9 cellular contexts compared by ENCODE assay signal in genomic region chr4:110085131-110085530, GRCh38.
DNase-seq lines count a peak whose midpoint lies in the region; ATAC-seq and TF ChIP-seq lines count a peak whose summit lies in the region.
"Had no signal": no experiment of that assay in that cellular context is flagged by ENCODE, and none has a peak within 500 bp of the region (broad histone marks: within the 10 kb centered on the region; RNA-seq: fewer than 3 reads in every experiment).

No MANE protein-coding gene starts in this region.

- ATAC-seq in GM18870 (IDR thresholded peaks at IDR 0.05; ENCODE audit: unreplicated experiment) (no peak), HG03196 (IDR thresholded peaks at IDR 0.05; ENCODE audit: unreplicated experiment) (no peak)

- H3K27ac ChIP-seq in 22Rv1: peak overlapping the region; percentile 32; the same call in 1 of the 2 replicates
- H3K27ac ChIP-seq in brain microvascular endothelial cell: no peak overlapping the region
- H3K27ac ChIP-seq: suprapubic skin had no signal

- no peaks in the 10 kb centered on the region for H3K36me3 ChIP-seq in brain microvascular endothelial cell (replicated peaks)
- H3K36me3 ChIP-seq: suprapubic skin had no signal

- no peaks in the 10 kb centered on the region for H3K27me3 ChIP-seq in brain microvascular endothelial cell (replicated peaks)
- H3K27me3 ChIP-seq: suprapubic skin had no signal

- DNase-seq in EL (peak; percentile 26), NAMALWA (ENCODE audit: low spot score) (peak; percentile 30), brain microvascular endothelial cell (peak; percentile 45), HuH-7.5 (ENCODE audit: low spot score) (no peak), NCI-H128 (lab: John Stamatoyannopoulos, UW; ENCODE audit: unreplicated experiment) (no peak)

- no peak for TF ChIP-seq CTCF in 22Rv1 (IDR thresholded peaks at IDR 0.05)
- TF ChIP-seq CTCF in brain microvascular endothelial cell (IDR thresholded peaks at IDR 0.05; ENCODE audit: low read depth, low read length, missing control alignments): no peak

- in situ Hi-C loops in brain microvascular endothelial cell (cut with HindIII; ENCODE audit: low pct_ligation_motif_present, low sequenced_read_pairs): no loop called here

- no peak overlapping the region for H3K4me3 ChIP-seq in brain microvascular endothelial cell (ENCODE audit: low read depth, low read length)
- H3K4me3 ChIP-seq: suprapubic skin had no signal

Comparison
In these comparisons a context has a peak if more than half of its experiments do, and no peak if none do; other contexts are left out.
1. DNase-seq: peak in EL (single experiment), NAMALWA (single experiment) and brain microvascular endothelial cell (single experiment); none in HuH-7.5 (single experiment) and NCI-H128 (single experiment).